1 cellular context compared by ENCODE assay signal in genomic region chr2:26380281-26380680, GRCh38.
TF ChIP-seq lines count a peak whose summit lies in the region.

No MANE protein-coding gene starts in this region.

TF ChIP-seq in GM12878, 131 proteins besides CTCF, POLR2A, EP300 and RAD21:
- TF ChIP-seq CHD2 (IDR thresholded peaks at IDR 0.05; ENCODE audit: borderline replicate concordance, low read depth, low read length) = no peak
- TF ChIP-seq MEF2B (IDR thresholded peaks at IDR 0.05; ENCODE audit: partially characterized antibody, poor library complexity, severe bottlenecking) = no peak
- TF ChIP-seq MXI1 (IDR thresholded peaks at IDR 0.05; ENCODE audit: low read depth, low read length) = no peak
- TF ChIP-seq MYC (IDR thresholded peaks at IDR 0.05; ENCODE audit: insufficient read depth, insufficient read length, insufficient replicate concordance, low read length, severe bottlenecking) = no peak
- TF ChIP-seq CBFB (IDR thresholded peaks at IDR 0.05; ENCODE audit: low read depth) = no peak
- TF ChIP-seq SRF (IDR thresholded peaks at IDR 0.05; ENCODE audit: low read depth in 2 of 2, low read length in 2 of 2) = no peak
- TF ChIP-seq ELK1 (IDR thresholded peaks at IDR 0.05; ENCODE audit: low read depth, low read length) = no peak
- no peak for TF ChIP-seq MLLT1 (IDR thresholded peaks at IDR 0.05)
- TF ChIP-seq NR2C1 (IDR thresholded peaks at IDR 0.05) = no peak
- no peak for TF ChIP-seq PAX5 (IDR thresholded peaks at IDR 0.05; ENCODE audit: borderline replicate concordance, low read depth, low read length)
- no peak for TF ChIP-seq CBX5 (IDR thresholded peaks at IDR 0.05; ENCODE audit: low read depth)
- TF ChIP-seq ESRRA (IDR thresholded peaks at IDR 0.05; ENCODE audit: low read length) = no peak
- TF ChIP-seq NR2C2 (IDR thresholded peaks at IDR 0.05; ENCODE audit: borderline replicate concordance, control insufficient read depth, insufficient read length, low read depth) = no peak
- no peak for TF ChIP-seq KAT2A (conservative IDR thresholded peaks at IDR 0.05; ENCODE audit: control insufficient read depth, low read depth, low read length)
